Comparison of ENCODE assay signal across 25 cellular contexts in the genomic region with DNA sequence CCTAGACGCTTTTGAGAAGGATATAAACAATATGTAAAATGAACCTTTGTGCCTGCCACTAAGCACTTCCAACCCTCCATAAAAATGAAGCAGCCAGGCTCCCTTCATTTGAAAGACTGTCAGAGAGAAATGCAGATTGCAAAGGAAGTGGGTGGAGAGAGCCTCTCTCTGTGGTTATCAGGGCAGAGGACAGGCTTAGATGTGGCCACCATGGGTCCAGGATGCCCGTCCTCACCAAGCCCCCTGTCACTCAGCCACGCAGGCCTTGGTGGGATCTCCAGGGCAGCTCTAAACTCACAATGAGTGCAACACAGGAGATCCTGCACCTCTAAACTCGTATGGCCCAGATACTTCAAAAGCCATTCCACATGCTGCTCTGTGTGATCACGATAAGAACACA. TPM values are rescaled to one million over a fixed set of nuclear protein-coding genes. Genes with fewer than 3 reads are reported as not detected.
"Had no signal": no experiment of that assay in that cellular context is flagged by ENCODE, and none has a peak within 500 bp of the region (broad histone marks: within the 10 kb centered on the region; RNA-seq: fewer than 3 reads in every experiment).

No MANE protein-coding gene starts in this region.

- H3K27me3 ChIP-seq: colonic mucosa, pancreas had no signal

- H3K36me3 Mint-ChIP-seq: naive B cell had no signal

- H3K4me1 ChIP-seq: colonic mucosa, heart left ventricle had no signal

- H3K36me3 ChIP-seq: heart left ventricle, thoracic aorta had no signal

- DNase-seq: colonic mucosa; dermis blood vessel endothelial cell; effector CD4-positive, alpha-beta T cell; endodermal cell; foreskin melanocyte; heart left ventricle; hippocampal formation; left colon; left ventricle myocardium superior; mesenchymal stem cell; naive B cell; nucleus accumbens; pancreas; right cardiac atrium; small intestine; stimulated activated CD4-positive, alpha-beta T cell treated with anti-CD3 and anti-CD28 coated beads, Interleukin-12 subunit alpha, Interleukin-12 subunit beta, amount 100 ng/mL, for 4 hours; stimulated activated naive CD4-positive, alpha-beta T cell; stomach; substantia nigra; trophoblast cell had no signal

- H3K27ac Mint-ChIP-seq: endodermal cell, progenitor cell of endocrine pancreas had no signal

- H3K9me3 Mint-ChIP-seq: endodermal cell had no signal

- ATAC-seq: heart left ventricle, left colon, left ventricle myocardium superior, pancreas, right cardiac atrium had no signal

- H3K4me3 Mint-ChIP-seq: endodermal cell, naive B cell had no signal

- H3K27ac ChIP-seq: colonic mucosa, heart left ventricle, pancreas, thoracic aorta had no signal

- H3K27me3 Mint-ChIP-seq: progenitor cell of endocrine pancreas had no signal

- H3K4me3 ChIP-seq: colonic mucosa, heart left ventricle, lung, pancreas, stomach, thoracic aorta had no signal

RNA-seq across cellular contexts. Expression of gene TMPRSS2, which starts 37.9 kb away (rescaled TPM):
- total RNA-seq: dermis blood vessel endothelial cell, glomerular endothelial cell, heart left ventricle, left ventricle myocardium superior, right cardiac atrium had no signal
- polyA plus RNA-seq: neural cell had no signal
